In the genomic region with DNA sequence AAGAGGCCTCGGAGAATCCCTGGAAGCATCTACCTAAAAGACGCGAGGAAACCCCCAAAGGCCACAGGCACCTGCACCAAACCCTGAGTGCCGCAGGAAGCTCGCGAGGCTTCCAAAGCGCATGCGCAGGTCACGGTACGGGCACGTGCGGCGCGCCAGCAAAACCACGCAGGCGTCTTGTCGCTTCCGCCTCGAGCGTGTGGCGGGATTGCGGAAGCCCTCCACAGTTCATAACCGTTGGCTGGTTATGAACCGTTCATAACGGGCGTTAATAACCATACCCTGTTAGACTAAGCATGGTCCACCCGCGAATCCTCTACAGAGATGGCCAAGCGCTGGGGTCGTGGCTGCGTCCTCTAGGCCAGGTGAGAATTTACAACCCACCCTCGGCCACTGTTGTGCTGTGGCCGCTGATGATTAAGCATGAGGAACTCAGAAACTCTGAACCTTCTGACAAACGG, we compare ENCODE assay signal across 1 cellular context.
TF ChIP-seq lines count a peak whose summit lies in the region.

No MANE protein-coding gene starts in this region.

TF ChIP-seq in H1, 55 proteins besides CTCF, POLR2A, EP300 and RAD21:
- TF ChIP-seq RXRA (IDR thresholded peaks at IDR 0.05; ENCODE audit: insufficient read depth, low read depth, low read length), result no peak
- TF ChIP-seq SAP30 (IDR thresholded peaks at IDR 0.05; ENCODE audit: insufficient read depth, insufficient replicate concordance, low read length), result no peak
- TF ChIP-seq ASH2L (IDR thresholded peaks at IDR 0.05; ENCODE audit: low read length), result no peak
- TF ChIP-seq JUN (IDR thresholded peaks at IDR 0.05; ENCODE audit: low read depth, low read length), result no peak
- no peak for TF ChIP-seq RBBP5 (IDR thresholded peaks at IDR 0.05; ENCODE audit: borderline replicate concordance, low read depth, low read length)
- TF ChIP-seq CHD1 (IDR thresholded peaks at IDR 0.05; ENCODE audit: low read depth, low read length), result no peak
- TF ChIP-seq BACH1 (IDR thresholded peaks at IDR 0.05; ENCODE audit: low read length), result no peak
- TF ChIP-seq ZNF274 (IDR thresholded peaks at IDR 0.05; ENCODE audit: borderline replicate concordance, extremely low read depth, low read length), result no peak
- no peak for TF ChIP-seq TEAD4 (IDR thresholded peaks at IDR 0.05; ENCODE audit: low read depth, low read length)
- TF ChIP-seq NRF1 (IDR thresholded peaks at IDR 0.05; ENCODE audit: low read depth, low read length), result no peak
- no peak for TF ChIP-seq SIN3A (conservative IDR thresholded peaks at IDR 0.05 in 1 of 2, IDR thresholded peaks at IDR 0.05 in 1 of 2; ENCODE audit: low read depth in 1 of 2, low read length in 2 of 2)
- TF ChIP-seq, protein P1, sequence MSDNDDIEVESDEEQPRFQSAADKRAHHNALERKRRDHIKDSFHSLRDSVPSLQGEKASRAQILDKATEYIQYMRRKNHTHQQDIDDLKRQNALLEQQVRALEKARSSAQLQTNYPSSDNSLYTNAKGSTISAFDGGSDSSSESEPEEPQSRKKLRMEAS (IDR thresholded peaks at IDR 0.05), result no peak
- no peak for TF ChIP-seq KDM1A (IDR thresholded peaks at IDR 0.05; ENCODE audit: borderline replicate concordance, low read length)
TF ChIP-seq in H1: peak in this region for 0.
